15 cellular contexts compared by ENCODE assay signal in the genomic region with DNA sequence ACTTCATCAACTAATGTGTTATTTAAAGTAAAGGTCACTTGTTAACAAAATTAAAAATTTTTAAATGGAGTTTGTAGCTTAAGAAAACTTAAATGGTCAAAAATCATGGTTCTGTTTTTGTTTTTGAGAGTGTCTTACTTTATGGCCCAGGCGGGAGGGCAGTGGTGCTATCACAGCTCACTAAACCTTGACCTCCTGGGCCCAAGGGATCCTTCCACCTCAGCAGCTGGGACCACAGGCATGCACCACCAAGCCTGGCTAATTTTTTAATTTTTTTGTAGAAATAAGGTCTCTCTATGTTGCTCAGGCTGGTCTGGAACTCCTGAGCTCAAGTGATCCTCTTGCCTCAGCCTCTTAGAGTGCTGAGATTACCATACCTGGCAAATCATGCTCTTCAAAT.
"Had no signal": no experiment of that assay in that cellular context is flagged by ENCODE, and none has a peak within 500 bp of the region (broad histone marks: within the 10 kb centered on the region; RNA-seq: fewer than 3 reads in every experiment).

No MANE protein-coding gene starts in this region.

- H3K27ac ChIP-seq: breast epithelium, foreskin keratinocyte had no signal

- H3K4me3 ChIP-seq: breast epithelium, esophagus squamous epithelium, testis, uterus had no signal

- H3K9me3 ChIP-seq: breast epithelium, esophagus squamous epithelium, testis, uterus had no signal

- DNase-seq: activated CD4-positive, alpha-beta T cell treated with anti-CD3 and anti-CD28 coated beads, Interleukin-2, amount 50 U/mL, for 4 hours; activated CD4-positive, CD25-positive, alpha-beta regulatory T cell treated with anti-CD3 and anti-CD28 coated beads, Interleukin-2, amount 50 U/mL, for 72 hours; activated gamma-delta T cell; activated T-cell treated with anti-CD3 and anti-CD28 coated beads, Interleukin-2, amount 50 U/mL, for 48 hours; esophagus squamous epithelium; foreskin keratinocyte; naive thymus-derived CD4-positive, alpha-beta T cell; stimulated activated CD4-positive, alpha-beta T cell treated with anti-CD3 and anti-CD28 coated beads, Interleukin-15, amount 100 ng/mL, for 24 hours; stimulated activated CD4-positive, alpha-beta T cell treated with anti-CD3 and anti-CD28 coated beads, Interleukin-4, amount 100 ng/mL, for 24 hours; stimulated activated naive CD8-positive, alpha-beta T cell treated with anti-CD3 and anti-CD28 coated beads, Interleukin-15, amount 100 ng/mL, for 72 hours; T-helper 9 cell; testis; uterus had no signal

- H3K36me3 ChIP-seq: breast epithelium, esophagus squamous epithelium, uterus had no signal

- ATAC-seq: foreskin keratinocyte; naive thymus-derived CD4-positive, alpha-beta T cell; sciatic nerve; stimulated activated naive CD8-positive, alpha-beta T cell treated with anti-CD3 and anti-CD28 coated beads, Interleukin-15, amount 100 ng/mL, for 72 hours had no signal

- H3K4me1 ChIP-seq: breast epithelium, foreskin keratinocyte, uterus had no signal

- H3K27me3 ChIP-seq: breast epithelium, esophagus squamous epithelium, foreskin keratinocyte, testis, uterus had no signal
